Comparison of ENCODE assay signal across 9 cellular contexts in genomic region chr12:108634225-108634795, GRCh38. TPM values are rescaled to one million over a fixed set of nuclear protein-coding genes. Genes with fewer than 3 reads are reported as not detected.
DNase-seq lines count a peak whose midpoint lies in the region; ATAC-seq and TF ChIP-seq lines count a peak whose summit lies in the region.
"Had no signal": no experiment of that assay in that cellular context is flagged by ENCODE, and none has a peak within 500 bp of the region (broad histone marks: within the 10 kb centered on the region; RNA-seq: fewer than 3 reads in every experiment).

No MANE protein-coding gene starts in this region.

- H3K27ac Mint-ChIP-seq in dendritic cell treated with granulocyte-macrophage colony-stimulating factor and Interleukin-4, amounts not matched to agents 40 ng/mL and 50 ng/mL, for 4 days: peak overlapping the region; percentile 95
- no peak overlapping the region for H3K27ac Mint-ChIP-seq in MCF 10A (ENCODE audit: low read depth, unreplicated experiment)

- no peak overlapping the region for H3K4me2 ChIP-seq in PC-3 (ENCODE audit: low read length)

- H3K4me3 ChIP-seq in PC-3 (ENCODE audit: low read length): no peak overlapping the region

- H2AFZ ChIP-seq in PC-3 (ENCODE audit: low read length): no peak overlapping the region

- CTCF ChIA-PET in PC-3 (lab: Charles Lee) (no interaction called here), MCF 10A (lab: Yijun Ruan, JAX) (interaction anchor here (0.6 to 8.4 kb wide), 2 partner anchors 17 to 606 kb away, joined by 3 to 52 read pairs; no protein-coding TSS in a partner anchor)

- H3K4me3 Mint-ChIP-seq in dendritic cell treated with granulocyte-macrophage colony-stimulating factor and Interleukin-4, amounts not matched to agents 40 ng/mL and 50 ng/mL, for 4 days: peak overlapping the region; percentile 33
- H3K4me3 Mint-ChIP-seq in MCF 10A (ENCODE audit: unreplicated experiment): no peak overlapping the region

- H4K20me1 ChIP-seq in PC-3 (ENCODE audit: low read length): no peaks in the 10 kb centered on the region

- H3K36me3 Mint-ChIP-seq in dendritic cell treated with granulocyte-macrophage colony-stimulating factor and Interleukin-4, amounts not matched to agents 40 ng/mL and 50 ng/mL, for 4 days (ENCODE audit: low read depth): peaks cover 44% of the 10 kb centered on the region
- no peaks in the 10 kb centered on the region for H3K36me3 Mint-ChIP-seq in MCF 10A (ENCODE audit: insufficient read depth, unreplicated experiment)

- BruUV-seq in PC-3 (replicated peaks; lab: Mats Ljungman, UMichigan) (no TSS peak), MCF 10A (replicated peaks; lab: Mats Ljungman, UMichigan) (no TSS peak)

- H3K27me3 Mint-ChIP-seq in dendritic cell treated with granulocyte-macrophage colony-stimulating factor and Interleukin-4, amounts not matched to agents 40 ng/mL and 50 ng/mL, for 4 days: no peaks in the 10 kb centered on the region
- H3K27me3 Mint-ChIP-seq in MCF 10A (ENCODE audit: insufficient read depth, unreplicated experiment): no peaks in the 10 kb centered on the region

- no peaks in the 10 kb centered on the region for H3K9me3 ChIP-seq in PC-3 (ENCODE audit: low read length)

- POLR2A ChIA-PET in PC-3 (lab: Charles Lee; ENCODE audit: unreplicated experiment): no interaction called here
- POLR2A ChIA-PET in MCF 10A (lab: Yijun Ruan, JAX): no interaction called here

- TF ChIP-seq CTCF in PC-3 (conservative IDR thresholded peaks at IDR 0.05; ENCODE audit: low read depth, low read length) (no peak), MCF 10A (IDR thresholded peaks at IDR 0.05; ENCODE audit: unreplicated experiment) (no peak)

- peaks cover 83% of the 10 kb centered on the region for H3K4me1 Mint-ChIP-seq in dendritic cell treated with granulocyte-macrophage colony-stimulating factor and Interleukin-4, amounts not matched to agents 40 ng/mL and 50 ng/mL, for 4 days (ENCODE audit: low read depth)
- H3K4me1 Mint-ChIP-seq in MCF 10A (ENCODE audit: insufficient read depth, unreplicated experiment): peaks cover 8% of the 10 kb centered on the region

- no peaks in the 10 kb centered on the region for H3K27me3 ChIP-seq in PC-3 (ENCODE audit: low read length)

- peak; percentile 7 for DNase-seq in DMS153 (lab: John Stamatoyannopoulos, UW)
- no peak for DNase-seq in DMS153 treated with DMSO at 0.1 percent for 48 hours (lab: John Stamatoyannopoulos, UW; ENCODE audit: unreplicated experiment)
- DNase-seq in PC-3: peak; percentile 41
- peak; percentile 36 to 38 for DNase-seq in stimulated activated CD8-positive, alpha-beta memory T cell treated with anti-CD3 and anti-CD28 coated beads, Interleukin-7, amount 100 ng/mL, for 4 hours (ENCODE audit: low read depth in 2 of 2)
- DNase-seq in MCF 10A (ENCODE audit: unreplicated experiment): no peak
- DNase-seq in NCI-H1092 (lab: John Stamatoyannopoulos, UW): no peak

- intact Hi-C loops in PC-3 (cut with micrococcal nuclease): loop anchor here (5.0 kb wide), 1 partner anchor 72 kb away; the partner anchor contains the start of genes ISCU and SART3
- intact Hi-C loops in dendritic cell treated with granulocyte-macrophage colony-stimulating factor and Interleukin-4, amounts not matched to agents 40 ng/mL and 50 ng/mL, for 4 days (cut with micrococcal nuclease): loop anchor here (2.0 to 5.0 kb wide), 2 partner anchors 16 to 72 kb away; partner anchors contain the start of genes ISCU and SART3
- intact Hi-C loops in MCF 10A (cut with micrococcal nuclease): no loop called here

- peaks cover 5% of the 10 kb centered on the region for H3F3A ChIP-seq in PC-3 (ENCODE audit: low read length, unreplicated experiment)

- no peaks in the 10 kb centered on the region for H3K36me3 ChIP-seq in PC-3 (ENCODE audit: low read depth, low read length)

- peaks cover 29% of the 10 kb centered on the region for H3K4me1 ChIP-seq in PC-3 (ENCODE audit: insufficient read depth, low read length)

- H3K9ac ChIP-seq in PC-3 (ENCODE audit: low read length): no peak overlapping the region

- H3K9me3 Mint-ChIP-seq in dendritic cell treated with granulocyte-macrophage colony-stimulating factor and Interleukin-4, amounts not matched to agents 40 ng/mL and 50 ng/mL, for 4 days: no peaks in the 10 kb centered on the region
- no peaks in the 10 kb centered on the region for H3K9me3 Mint-ChIP-seq in MCF 10A (ENCODE audit: unreplicated experiment)

- H3K27ac ChIP-seq in PC-3 (ENCODE audit: low read length): no peak overlapping the region
- H3K27ac ChIP-seq: 22Rv1 had no signal

- H3K9me2 ChIP-seq in PC-3 (replicated peaks; ENCODE audit: low read length): no peaks in the 10 kb centered on the region

- no peaks in the 10 kb centered on the region for H3K79me2 ChIP-seq in PC-3 (ENCODE audit: low read length)

- ATAC-seq in PC-3 (no peak), GM19328 (IDR thresholded peaks at IDR 0.05; ENCODE audit: unreplicated experiment) (no peak)

RNA-seq across cellular contexts. Expression of gene SELPLG, which starts 0.6 kb away (rescaled TPM):
- 0.63 and 0.73 TPM in 2 replicates for total RNA-seq in PC-3 (2014; rRNA removed)
- total RNA-seq in MCF 10A (2022): 0.86 and 1.2 TPM in 2 replicates

RNA-seq across cellular contexts. Expression of gene TMEM119, which starts 36.4 kb away (rescaled TPM):
- total RNA-seq in PC-3 (2014; rRNA removed): not detected in 2 replicates
- not detected in 2 replicates for total RNA-seq in MCF 10A (2022)

Comparison
In these comparisons a context has a peak if more than half of its experiments do, and no peak if none do; other contexts are left out.
1. DNase-seq: peak in DMS153 (single experiment), PC-3 (single experiment) and stimulated activated CD8-positive, alpha-beta memory T cell treated with anti-CD3 and anti-CD28 coated beads, Interleukin-7, amount 100 ng/mL, for 4 hours (2 of 2); none in DMS153 treated with DMSO at 0.1 percent for 48 hours (single experiment), MCF 10A (single experiment) and NCI-H1092 (single experiment).